In the genomic region with DNA sequence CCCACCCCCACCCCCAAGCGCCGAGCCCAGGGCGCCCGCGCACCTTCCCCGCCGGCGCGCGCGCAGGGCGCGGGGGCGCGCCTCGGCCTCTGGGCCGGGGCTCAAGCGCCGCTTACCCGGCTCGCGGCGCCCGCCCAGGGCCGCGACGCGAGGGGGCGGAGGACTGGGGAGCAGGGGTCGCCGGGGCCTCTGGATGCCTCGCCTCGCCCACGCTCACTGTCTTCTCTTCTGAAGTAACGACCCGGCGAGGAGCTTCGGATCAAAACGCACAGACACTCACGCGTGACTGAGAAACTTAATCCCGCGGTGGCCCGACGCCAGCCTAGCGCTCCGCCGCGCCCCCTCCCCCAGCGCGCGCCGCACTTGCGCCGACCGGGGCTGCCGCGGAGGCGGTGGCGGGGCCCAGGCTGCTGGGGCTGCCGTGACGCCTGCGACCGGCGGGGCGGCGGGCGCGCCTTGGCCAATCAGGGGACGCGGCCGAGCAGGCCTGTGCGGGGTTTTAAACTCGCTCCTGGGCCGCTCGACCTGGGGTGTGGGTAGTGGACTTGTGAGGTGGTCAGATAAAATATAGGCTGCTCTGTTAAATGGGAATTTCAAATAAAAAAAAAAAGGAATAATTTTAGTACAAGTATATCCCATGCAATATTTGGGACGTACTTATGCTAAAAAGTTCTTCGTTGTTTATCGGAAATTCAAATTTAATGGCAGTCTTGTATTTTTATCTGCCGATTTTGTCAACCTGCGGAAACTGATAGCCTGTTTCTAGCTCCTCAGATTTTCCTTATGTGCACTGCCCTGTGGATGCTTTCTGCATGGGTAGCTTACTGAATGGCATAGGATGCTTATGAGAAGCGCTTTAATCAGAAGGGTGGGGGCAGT, we compare ENCODE assay signal across 8 cellular contexts. TPM values are rescaled to one million over a fixed set of nuclear protein-coding genes. Genes with fewer than 3 reads are reported as not detected.
DNase-seq lines count a peak whose midpoint lies in the region; ATAC-seq and TF ChIP-seq lines count a peak whose summit lies in the region.

A gene with protein sequence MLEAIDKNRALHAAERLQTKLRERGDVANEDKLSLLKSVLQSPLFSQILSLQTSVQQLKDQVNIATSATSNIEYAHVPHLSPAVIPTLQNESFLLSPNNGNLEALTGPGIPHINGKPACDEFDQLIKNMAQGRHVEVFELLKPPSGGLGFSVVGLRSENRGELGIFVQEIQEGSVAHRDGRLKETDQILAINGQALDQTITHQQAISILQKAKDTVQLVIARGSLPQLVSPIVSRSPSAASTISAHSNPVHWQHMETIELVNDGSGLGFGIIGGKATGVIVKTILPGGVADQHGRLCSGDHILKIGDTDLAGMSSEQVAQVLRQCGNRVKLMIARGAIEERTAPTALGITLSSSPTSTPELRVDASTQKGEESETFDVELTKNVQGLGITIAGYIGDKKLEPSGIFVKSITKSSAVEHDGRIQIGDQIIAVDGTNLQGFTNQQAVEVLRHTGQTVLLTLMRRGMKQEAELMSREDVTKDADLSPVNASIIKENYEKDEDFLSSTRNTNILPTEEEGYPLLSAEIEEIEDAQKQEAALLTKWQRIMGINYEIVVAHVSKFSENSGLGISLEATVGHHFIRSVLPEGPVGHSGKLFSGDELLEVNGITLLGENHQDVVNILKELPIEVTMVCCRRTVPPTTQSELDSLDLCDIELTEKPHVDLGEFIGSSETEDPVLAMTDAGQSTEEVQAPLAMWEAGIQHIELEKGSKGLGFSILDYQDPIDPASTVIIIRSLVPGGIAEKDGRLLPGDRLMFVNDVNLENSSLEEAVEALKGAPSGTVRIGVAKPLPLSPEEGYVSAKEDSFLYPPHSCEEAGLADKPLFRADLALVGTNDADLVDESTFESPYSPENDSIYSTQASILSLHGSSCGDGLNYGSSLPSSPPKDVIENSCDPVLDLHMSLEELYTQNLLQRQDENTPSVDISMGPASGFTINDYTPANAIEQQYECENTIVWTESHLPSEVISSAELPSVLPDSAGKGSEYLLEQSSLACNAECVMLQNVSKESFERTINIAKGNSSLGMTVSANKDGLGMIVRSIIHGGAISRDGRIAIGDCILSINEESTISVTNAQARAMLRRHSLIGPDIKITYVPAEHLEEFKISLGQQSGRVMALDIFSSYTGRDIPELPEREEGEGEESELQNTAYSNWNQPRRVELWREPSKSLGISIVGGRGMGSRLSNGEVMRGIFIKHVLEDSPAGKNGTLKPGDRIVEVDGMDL (N-terminal part only) (minus strand): TSS at position 409 of the 879 bp plus-strand sequence. CDS start 29,377 bp downstream, outside the sequence.

- peak within 1 kb of the TSS; percentile 89 for H3K4me2 ChIP-seq in SK-N-SH

- peak within 1 kb of the TSS; percentile 71 for H2AFZ ChIP-seq in SK-N-SH (ENCODE audit: low read depth)

- H3K9me2 ChIP-seq in SK-N-SH: no peaks in the 10 kb centered on the region

- DNase-seq in stimulated activated naive CD8-positive, alpha-beta T cell treated with anti-CD3 and anti-CD28 coated beads, Interleukin-15, Interleukin-2, amounts not matched to agents 100 U/mL and 50 U/mL, for 24 hours: peak; percentile 2
- DNase-seq in stimulated activated naive CD8-positive, alpha-beta T cell treated with anti-CD3 and anti-CD28 coated beads, Interleukin-15, amount 100 ng/mL, for 72 hours: no peak
- DNase-seq in SK-N-SH: peak; percentile 91
- DNase-seq in fibroblast of the conjunctiva (ENCODE audit: low read depth): peak; percentile 29
- peak; percentile 71 for DNase-seq in myocyte (ENCODE audit: low read depth)
- no peak for DNase-seq in T-helper 2 cell treated with Interferon-gamma antibody and Interleukin-4, amounts not matched to agents 5 μg/mL and 100 μg/mL, for 36 hours (ENCODE audit: low spot score)

- no peaks in the 10 kb centered on the region for H3K4me1 Mint-ChIP-seq in stimulated activated naive CD8-positive, alpha-beta T cell treated with anti-CD3 and anti-CD28 coated beads, Interleukin-15, amount 100 ng/mL, for 72 hours
- no peaks in the 10 kb centered on the region for H3K4me1 Mint-ChIP-seq in T-helper 2 cell treated with Interferon-gamma antibody and Interleukin-4, amounts not matched to agents 5 μg/mL and 100 μg/mL, for 36 hours (ENCODE audit: low read depth)

- peak within 1 kb of the TSS; percentile 94 to 96 for H3K27ac ChIP-seq in SK-N-SH (ENCODE audit: low read depth in 2 of 2, low read length in 1 of 2)

- no peak within 1 kb of the TSS for H3K4me3 Mint-ChIP-seq in stimulated activated naive CD8-positive, alpha-beta T cell treated with anti-CD3 and anti-CD28 coated beads, Interleukin-15, amount 100 ng/mL, for 72 hours
- H3K4me3 Mint-ChIP-seq in T-helper 2 cell treated with Interferon-gamma antibody and Interleukin-4, amounts not matched to agents 5 μg/mL and 100 μg/mL, for 36 hours: no peak within 1 kb of the TSS

- peaks cover 35 to 36% of the 10 kb centered on the region in 2 experiments for H3K4me1 ChIP-seq in SK-N-SH (ENCODE audit: control insufficient read depth in 1 of 2, insufficient read depth in 2 of 2, low read depth in 1 of 2, low read length in 1 of 2)

- no peak for TF ChIP-seq RAD21 in SK-N-SH (IDR thresholded peaks at IDR 0.05; ENCODE audit: low read length)

- H3K36me3 Mint-ChIP-seq in T-helper 2 cell treated with Interferon-gamma antibody and Interleukin-4, amounts not matched to agents 5 μg/mL and 100 μg/mL, for 36 hours (ENCODE audit: low read depth): no peaks in the 10 kb centered on the region

- peak within 1 kb of the TSS; percentile 79 to 86 for H3K4me3 ChIP-seq in SK-N-SH (ENCODE audit: low read depth in 2 of 2, low read length in 1 of 2)

- H3K27ac Mint-ChIP-seq in stimulated activated naive CD8-positive, alpha-beta T cell treated with anti-CD3 and anti-CD28 coated beads, Interleukin-15, amount 100 ng/mL, for 72 hours: no peak within 1 kb of the TSS
- no peak within 1 kb of the TSS for H3K27ac Mint-ChIP-seq in T-helper 2 cell treated with Interferon-gamma antibody and Interleukin-4, amounts not matched to agents 5 μg/mL and 100 μg/mL, for 36 hours

- peaks cover 54% of the 10 kb centered on the region for H3F3A ChIP-seq in SK-N-SH (replicated peaks; ENCODE audit: insufficient read depth)

- H3K9me3 Mint-ChIP-seq in stimulated activated naive CD8-positive, alpha-beta T cell treated with anti-CD3 and anti-CD28 coated beads, Interleukin-15, amount 100 ng/mL, for 72 hours: peaks cover 0 to 8% of the 10 kb centered on the region in 2 donors
- no peaks in the 10 kb centered on the region for H3K9me3 Mint-ChIP-seq in T-helper 2 cell treated with Interferon-gamma antibody and Interleukin-4, amounts not matched to agents 5 μg/mL and 100 μg/mL, for 36 hours

- no peaks in the 10 kb centered on the region for H4K20me1 ChIP-seq in SK-N-SH (ENCODE audit: insufficient read depth)

- CTCF ChIA-PET in SK-N-SH (lab: Yijun Ruan, JAX): interaction anchor here (0.7 to 1.0 kb wide), 2 partner anchors 13 to 19 kb away, joined by 3 to 4 read pairs; no protein-coding TSS in a partner anchor

- H3K27me3 Mint-ChIP-seq in stimulated activated naive CD8-positive, alpha-beta T cell treated with anti-CD3 and anti-CD28 coated beads, Interleukin-15, amount 100 ng/mL, for 72 hours: peaks cover 37% of the 10 kb centered on the region
- H3K27me3 Mint-ChIP-seq in T-helper 2 cell treated with Interferon-gamma antibody and Interleukin-4, amounts not matched to agents 5 μg/mL and 100 μg/mL, for 36 hours (ENCODE audit: low read depth): peaks cover 10% of the 10 kb centered on the region

- POLR2A ChIA-PET in SK-N-SH (lab: Yijun Ruan, JAX): no interaction called here

- 14% methylated on average over 22 of the region's 82 CpGs for WGBS in SK-N-SH (ENCODE audit: low lambda C conversion rate)

- H3K9me3 ChIP-seq in SK-N-SH: no peaks in the 10 kb centered on the region

- H3K36me3 ChIP-seq in SK-N-SH (replicated peaks in 1 of 2; ENCODE audit: control insufficient read depth in 1 of 2, insufficient read depth in 2 of 2, low read length in 1 of 2): no peaks in the 10 kb centered on the region

- no peak for ATAC-seq in stimulated activated naive CD8-positive, alpha-beta T cell treated with anti-CD3 and anti-CD28 coated beads, Interleukin-15, Interleukin-2, amounts not matched to agents 100 U/mL and 50 U/mL, for 24 hours
- no peak for ATAC-seq in stimulated activated naive CD8-positive, alpha-beta T cell treated with anti-CD3 and anti-CD28 coated beads, Interleukin-15, amount 100 ng/mL, for 72 hours
- no peak for ATAC-seq in GM18909 (IDR thresholded peaks at IDR 0.05; ENCODE audit: poor library complexity, unreplicated experiment)
- no peak for ATAC-seq in GM21367 (IDR thresholded peaks at IDR 0.05; ENCODE audit: unreplicated experiment)

- no peak for TF ChIP-seq EP300 in SK-N-SH (IDR thresholded peaks at IDR 0.05; ENCODE audit: borderline replicate concordance in 1 of 2, low read depth in 1 of 2, low read length in 1 of 2)

- peak within 1 kb of the TSS; percentile 95 for H3K9ac ChIP-seq in SK-N-SH

- peaks cover 40% of the 10 kb centered on the region for H3K79me2 ChIP-seq in SK-N-SH (ENCODE audit: insufficient read depth)

- no peaks in the 10 kb centered on the region for H3K27me3 ChIP-seq in SK-N-SH (ENCODE audit: insufficient read depth)

- no peak for TF ChIP-seq CTCF in SK-N-SH (IDR thresholded peaks at IDR 0.05)

TF ChIP-seq in SK-N-SH, 30 proteins besides CTCF, POLR2A, EP300 and RAD21 (continues in another document):
- no peak for TF ChIP-seq TAF1 (IDR thresholded peaks at IDR 0.05; ENCODE audit: borderline replicate concordance, low read depth, low read length)
- no peak for TF ChIP-seq FOXM1 (IDR thresholded peaks at IDR 0.05; ENCODE audit: low read depth)
- TF ChIP-seq, protein P1, sequence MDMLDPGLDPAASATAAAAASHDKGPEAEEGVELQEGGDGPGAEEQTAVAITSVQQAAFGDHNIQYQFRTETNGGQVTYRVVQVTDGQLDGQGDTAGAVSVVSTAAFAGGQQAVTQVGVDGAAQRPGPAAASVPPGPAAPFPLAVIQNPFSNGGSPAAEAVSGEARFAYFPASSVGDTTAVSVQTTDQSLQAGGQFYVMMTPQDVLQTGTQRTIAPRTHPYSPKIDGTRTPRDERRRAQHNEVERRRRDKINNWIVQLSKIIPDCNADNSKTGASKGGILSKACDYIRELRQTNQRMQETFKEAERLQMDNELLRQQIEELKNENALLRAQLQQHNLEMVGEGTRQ (IDR thresholded peaks at IDR 0.05; ENCODE audit: borderline replicate concordance, low read depth, low read length): no peak
- 0 out of 2 replicates have a peak, but pooled peaks have one; percentile 37 for TF ChIP-seq NRF1 (IDR thresholded peaks at IDR 0.05; ENCODE audit: low read depth, low read length)
- TF ChIP-seq RXRA (IDR thresholded peaks at IDR 0.05; ENCODE audit: borderline replicate concordance, low read depth): no peak
- TF ChIP-seq EZH2phosphoT487 (IDR thresholded peaks at IDR 0.05; ENCODE audit: borderline replicate concordance, low read depth): no peak
- TF ChIP-seq NFIC (IDR thresholded peaks at IDR 0.05; ENCODE audit: borderline replicate concordance): peak; percentile 37; the same call in 1 of the 2 replicates
- no peak for TF ChIP-seq FOXJ3 (CRISPR knock-in tag; IDR thresholded peaks at IDR 0.05)

RNA-seq across cellular contexts. Expression of the gene that starts here (rescaled TPM):
- 20.5 and 27.0 TPM in 2 replicates for polyA plus RNA-seq in SK-N-SH (2012; rRNA removed)
- 18.4 and 19.6 TPM in 2 replicates for polyA plus RNA-seq in SK-N-SH (2012; cell fraction: cytosol; rRNA removed)
- polyA plus RNA-seq in SK-N-SH (2012; cell fraction: nucleus; rRNA removed): 36.6 and 78.5 TPM in 2 replicates
- total RNA-seq in myocyte: 31.2 and 33.1 TPM in 2 replicates
- 14.4 TPM for polyA plus RNA-seq in myocyte (2012)

Comparison
In these comparisons a context has a peak if more than half of its experiments do, and no peak if none do; other contexts are left out.
1. DNase-seq: peak in stimulated activated naive CD8-positive, alpha-beta T cell treated with anti-CD3 and anti-CD28 coated beads, Interleukin-15, Interleukin-2, amounts not matched to agents 100 U/mL and 50 U/mL, for 24 hours (single experiment), SK-N-SH (single experiment), fibroblast of the conjunctiva (single experiment) and myocyte (single experiment); none in stimulated activated naive CD8-positive, alpha-beta T cell treated with anti-CD3 and anti-CD28 coated beads, Interleukin-15, amount 100 ng/mL, for 72 hours (0 of 2) and T-helper 2 cell treated with Interferon-gamma antibody and Interleukin-4, amounts not matched to agents 5 μg/mL and 100 μg/mL, for 36 hours (single experiment).